Comparison of ENCODE assay signal across 1 cellular context in the genomic region with DNA sequence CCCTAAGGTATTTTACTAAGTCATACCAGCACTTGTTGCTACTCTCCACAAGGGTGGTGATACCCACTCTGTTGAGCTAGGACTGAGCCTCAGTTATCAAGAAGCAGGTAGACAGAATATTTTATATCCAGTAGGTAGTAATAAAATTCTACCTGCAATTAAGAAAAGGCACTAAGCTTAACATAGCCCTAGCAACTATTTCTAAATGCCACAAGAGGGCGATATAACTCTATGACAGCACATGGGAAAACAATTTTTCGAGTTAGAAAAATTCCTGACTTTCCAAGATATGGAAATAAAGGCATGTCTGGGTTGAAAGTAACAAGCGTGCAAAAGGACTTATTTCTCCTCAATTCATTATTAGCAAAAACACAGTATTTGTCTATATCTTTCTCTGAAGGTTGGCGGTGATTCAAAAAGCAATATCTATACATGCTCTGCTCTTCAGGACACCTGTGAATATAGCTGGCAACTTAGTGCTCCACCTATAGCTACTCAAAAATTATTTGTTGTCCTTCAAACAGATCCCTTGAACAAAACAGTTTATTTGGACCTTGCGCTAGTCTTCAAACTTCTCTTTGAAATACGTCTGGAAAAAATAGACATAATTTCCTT.
TF ChIP-seq lines count a peak whose summit lies in the region.

No MANE protein-coding gene starts in this region.

TF ChIP-seq in GM12878, 131 proteins besides CTCF, POLR2A, EP300 and RAD21 (continued from another document):
- TF ChIP-seq, protein P1, sequence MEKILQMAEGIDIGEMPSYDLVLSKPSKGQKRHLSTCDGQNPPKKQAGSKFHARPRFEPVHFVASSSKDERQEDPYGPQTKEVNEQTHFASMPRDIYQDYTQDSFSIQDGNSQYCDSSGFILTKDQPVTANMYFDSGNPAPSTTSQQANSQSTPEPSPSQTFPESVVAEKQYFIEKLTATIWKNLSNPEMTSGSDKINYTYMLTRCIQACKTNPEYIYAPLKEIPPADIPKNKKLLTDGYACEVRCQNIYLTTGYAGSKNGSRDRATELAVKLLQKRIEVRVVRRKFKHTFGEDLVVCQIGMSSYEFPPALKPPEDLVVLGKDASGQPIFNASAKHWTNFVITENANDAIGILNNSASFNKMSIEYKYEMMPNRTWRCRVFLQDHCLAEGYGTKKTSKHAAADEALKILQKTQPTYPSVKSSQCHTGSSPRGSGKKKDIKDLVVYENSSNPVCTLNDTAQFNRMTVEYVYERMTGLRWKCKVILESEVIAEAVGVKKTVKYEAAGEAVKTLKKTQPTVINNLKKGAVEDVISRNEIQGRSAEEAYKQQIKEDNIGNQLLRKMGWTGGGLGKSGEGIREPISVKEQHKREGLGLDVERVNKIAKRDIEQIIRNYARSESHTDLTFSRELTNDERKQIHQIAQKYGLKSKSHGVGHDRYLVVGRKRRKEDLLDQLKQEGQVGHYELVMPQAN (conservative IDR thresholded peaks at IDR 0.05), result no peak
- TF ChIP-seq FOXM1 (IDR thresholded peaks at IDR 0.05; ENCODE audit: low read depth, low read length) (no peak), MXI1 (IDR thresholded peaks at IDR 0.05; ENCODE audit: low read depth, low read length) (no peak), IRF4 (IDR thresholded peaks at IDR 0.05; ENCODE audit: low read depth, low read length) (no peak), IRF3 (IDR thresholded peaks at IDR 0.05) (no peak)
